34 cellular contexts compared by ENCODE assay signal in the genomic region with DNA sequence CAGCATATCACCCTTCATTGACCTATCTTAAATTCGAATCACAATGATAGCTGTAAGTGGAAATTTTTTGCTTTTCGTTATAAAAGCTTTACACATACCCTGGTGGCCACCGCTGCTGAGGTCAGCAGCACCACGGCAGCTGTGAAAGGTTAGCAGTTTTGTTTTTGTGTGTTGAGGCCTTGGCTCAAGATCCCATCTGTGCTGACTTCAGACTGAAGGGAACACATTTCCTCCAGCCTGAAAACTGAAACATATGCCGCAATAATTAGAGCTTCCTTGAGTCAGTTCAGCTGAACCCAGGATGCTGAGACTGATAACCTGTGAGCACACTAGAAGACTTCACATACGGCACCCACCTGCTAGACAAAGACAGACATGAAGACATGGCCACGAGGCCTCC.
DNase-seq lines count a peak whose midpoint lies in the region; ATAC-seq, FAIRE-seq and TF ChIP-seq lines count a peak whose summit lies in the region.
"Had no signal": no experiment of that assay in that cellular context is flagged by ENCODE, and none has a peak within 500 bp of the region (broad histone marks: within the 10 kb centered on the region; RNA-seq: fewer than 3 reads in every experiment).

No MANE protein-coding gene starts in this region.

- POLR2A ChIA-PET in WTC11 (lab: Charles Lee) = no interaction called here

- TF ChIP-seq CTCF in AG10803 (conservative IDR thresholded peaks at IDR 0.05; ENCODE audit: low read length) = 0 out of 2 replicates have a peak, but pooled peaks have one; percentile 3
- TF ChIP-seq CTCF in HFF-Myc (IDR thresholded peaks at IDR 0.05; ENCODE audit: low read depth, low read length, missing control alignments) = no peak
- TF ChIP-seq CTCF in WTC11 (IDR thresholded peaks at IDR 0.05) = no peak
- TF ChIP-seq CTCF in glutamatergic neuron (IDR thresholded peaks at IDR 0.05; ENCODE audit: partially characterized antibody, unreplicated experiment) = no peak

- intact Hi-C loops in posterior vena cava (cut with DNase I) = no loop called here

- no peak for FAIRE-seq in GM12892 (lab: Jason Lieb, UNC)
- FAIRE-seq: A204.1, HepG2, pancreas had no signal

- CTCF ChIA-PET in WTC11 (lab: Charles Lee) = no interaction called here

- H3K4me1 Mint-ChIP-seq in WTC11 (peaks cover 6% of the 10 kb centered on the region; the same call in 1 of the 2 replicates), glutamatergic neuron (ENCODE audit: low read depth, unreplicated experiment) (peaks cover 26% of the 10 kb centered on the region)
- H3K4me1 Mint-ChIP-seq: B cell, neural progenitor cell had no signal

- H3K27ac Mint-ChIP-seq in WTC11 (peak overlapping the region; percentile 91), glutamatergic neuron (ENCODE audit: unreplicated experiment) (peak overlapping the region; percentile 100)
- H3K27ac Mint-ChIP-seq: activated CD4-positive, alpha-beta memory T cell treated with anti-CD3 and anti-CD28 coated beads for 36 hours; activated naive CD4-positive, alpha-beta T cell treated with anti-CD3 and anti-CD28 coated beads for 36 hours; activated T-helper 1 cell treated with anti-CD3 and anti-CD28 coated beads, Interleukin-12 subunit alpha, Interleukin-12 subunit beta, Interleukin-2, Interleukin-4 antibody, amounts not matched to agents 30 ng/mL and 10 ng/mL and 1 ng/mL, durations not matched to agents 14 hours and 24 hours and 36 hours; B cell; CD8-positive, alpha-beta memory T cell; neural progenitor cell; stimulated activated naive CD8-positive, alpha-beta T cell treated with anti-CD3 and anti-CD28 coated beads, Interleukin-15, amount 100 ng/mL, for 72 hours; T-helper 1 cell treated with Interleukin-12 subunit alpha and Interleukin-12 subunit beta and Interleukin-4 antibody, amounts not matched to agents 30 μg/mL and 1 μg/mL, for 36 hours had no signal

- no peaks in the 10 kb centered on the region for H3K9me3 Mint-ChIP-seq in WTC11
- peaks cover 8% of the 10 kb centered on the region for H3K9me3 Mint-ChIP-seq in glutamatergic neuron (ENCODE audit: unreplicated experiment)
- H3K9me3 Mint-ChIP-seq: activated naive CD4-positive, alpha-beta T cell treated with anti-CD3 and anti-CD28 coated beads for 36 hours; activated T-helper 1 cell treated with anti-CD3 and anti-CD28 coated beads, Interleukin-12 subunit alpha, Interleukin-12 subunit beta, Interleukin-2, Interleukin-4 antibody, amounts not matched to agents 30 ng/mL and 10 ng/mL and 1 ng/mL, durations not matched to agents 14 hours and 24 hours and 36 hours; neural progenitor cell; stimulated activated naive CD8-positive, alpha-beta T cell treated with anti-CD3 and anti-CD28 coated beads, Interleukin-15, amount 100 ng/mL, for 72 hours; T-helper 1 cell treated with Interleukin-12 subunit alpha and Interleukin-12 subunit beta and Interleukin-4 antibody, amounts not matched to agents 30 μg/mL and 1 μg/mL, for 36 hours had no signal

- TF ChIP-seq POLR2A in GM12892 (IDR thresholded peaks at IDR 0.05; ENCODE audit: low read depth, low read length) = no peak

- H3K27me3 Mint-ChIP-seq in WTC11 (ENCODE audit: low read depth) (no peaks in the 10 kb centered on the region), glutamatergic neuron (ENCODE audit: unreplicated experiment) (peaks cover 8% of the 10 kb centered on the region)
- H3K27me3 Mint-ChIP-seq: activated CD4-positive, alpha-beta memory T cell treated with anti-CD3 and anti-CD28 coated beads for 36 hours; B cell; stimulated activated naive CD8-positive, alpha-beta T cell treated with anti-CD3 and anti-CD28 coated beads, Interleukin-15, amount 100 ng/mL, for 72 hours had no signal

- H3K4me3 ChIP-seq in AG10803 (ENCODE audit: low read length) (no peak overlapping the region), HFF-Myc (replicated peaks; ENCODE audit: low read depth, low read length) (no peak overlapping the region)
- H3K4me3 ChIP-seq: body of pancreas, neural progenitor cell, pancreas, PC-9, spleen, thoracic aorta had no signal

- no peak for ATAC-seq in WTC11
- ATAC-seq in GM21786 (IDR thresholded peaks at IDR 0.05; ENCODE audit: unreplicated experiment) = no peak
- ATAC-seq: body of pancreas; HepG2; left lobe of liver; right cardiac atrium; Right ventricle myocardium inferior; SK-N-SH treated with all-trans-retinoic acid at 6 μM for 48 hours; stimulated activated naive CD8-positive, alpha-beta T cell treated with anti-CD3 and anti-CD28 coated beads, Interleukin-15, amount 100 ng/mL, for 72 hours had no signal

- H3K4me3 Mint-ChIP-seq in WTC11 (no peak overlapping the region), glutamatergic neuron (ENCODE audit: unreplicated experiment) (peak overlapping the region; percentile 81)
- H3K4me3 Mint-ChIP-seq: activated CD4-positive, alpha-beta memory T cell treated with anti-CD3 and anti-CD28 coated beads for 36 hours; activated naive CD4-positive, alpha-beta T cell treated with anti-CD3 and anti-CD28 coated beads for 36 hours; activated T-helper 1 cell treated with anti-CD3 and anti-CD28 coated beads, Interleukin-12 subunit alpha, Interleukin-12 subunit beta, Interleukin-2, Interleukin-4 antibody, amounts not matched to agents 30 ng/mL and 10 ng/mL and 1 ng/mL, durations not matched to agents 14 hours and 24 hours and 36 hours; B cell; CD8-positive, alpha-beta memory T cell; neural progenitor cell; stimulated activated naive CD8-positive, alpha-beta T cell treated with anti-CD3 and anti-CD28 coated beads, Interleukin-15, amount 100 ng/mL, for 72 hours; T-helper 1 cell treated with Interleukin-12 subunit alpha and Interleukin-12 subunit beta and Interleukin-4 antibody, amounts not matched to agents 30 μg/mL and 1 μg/mL, for 36 hours had no signal

- H3K36me3 Mint-ChIP-seq in WTC11 = no peaks in the 10 kb centered on the region
- no peaks in the 10 kb centered on the region for H3K36me3 Mint-ChIP-seq in glutamatergic neuron (ENCODE audit: unreplicated experiment)
- H3K36me3 Mint-ChIP-seq: neural progenitor cell had no signal

- DNase-seq in AG10803 (ENCODE audit: low read depth) = peak; percentile 56
- peak; percentile 25 for DNase-seq in HFF-Myc (ENCODE audit: extremely low read depth, low read depth)
- no peak for DNase-seq in WTC11 (ENCODE audit: low spot score)
- no peak for DNase-seq in glutamatergic neuron
- no peak for DNase-seq in GM12892 (ENCODE audit: insufficient read length)
- DNase-seq in posterior vena cava (ENCODE audit: low spot score) = no peak
- no peak for DNase-seq in ureter (ENCODE audit: low spot score)
- DNase-seq: activated CD4-positive, alpha-beta memory T cell treated with anti-CD3 and anti-CD28 coated beads for 36 hours; activated CD4-positive, CD25-positive, alpha-beta regulatory T cell treated with anti-CD3 and anti-CD28 coated beads, Interleukin-2, amount 50 U/mL, for 72 hours; activated naive CD4-positive, alpha-beta T cell treated with anti-CD3 and anti-CD28 coated beads for 36 hours; body of pancreas; CD8-positive, alpha-beta memory T cell; DMS153; Karpas-422; mesenchymal stem cell; NCI-H1417; NCI-H2029; NK-92 treated with Interleukin-12 subunit alpha and Interleukin-12 subunit beta, amount 100 ng/mL, for 24 hours; pancreas; PC-9; right cardiac atrium; spleen; stimulated activated naive CD8-positive, alpha-beta T cell treated with anti-CD3 and anti-CD28 coated beads, Interleukin-15, amount 100 ng/mL, for 72 hours had no signal

TF ChIP-seq in WTC11, 78 proteins besides CTCF, POLR2A, EP300 and RAD21:
- TF ChIP-seq, protein P1, sequence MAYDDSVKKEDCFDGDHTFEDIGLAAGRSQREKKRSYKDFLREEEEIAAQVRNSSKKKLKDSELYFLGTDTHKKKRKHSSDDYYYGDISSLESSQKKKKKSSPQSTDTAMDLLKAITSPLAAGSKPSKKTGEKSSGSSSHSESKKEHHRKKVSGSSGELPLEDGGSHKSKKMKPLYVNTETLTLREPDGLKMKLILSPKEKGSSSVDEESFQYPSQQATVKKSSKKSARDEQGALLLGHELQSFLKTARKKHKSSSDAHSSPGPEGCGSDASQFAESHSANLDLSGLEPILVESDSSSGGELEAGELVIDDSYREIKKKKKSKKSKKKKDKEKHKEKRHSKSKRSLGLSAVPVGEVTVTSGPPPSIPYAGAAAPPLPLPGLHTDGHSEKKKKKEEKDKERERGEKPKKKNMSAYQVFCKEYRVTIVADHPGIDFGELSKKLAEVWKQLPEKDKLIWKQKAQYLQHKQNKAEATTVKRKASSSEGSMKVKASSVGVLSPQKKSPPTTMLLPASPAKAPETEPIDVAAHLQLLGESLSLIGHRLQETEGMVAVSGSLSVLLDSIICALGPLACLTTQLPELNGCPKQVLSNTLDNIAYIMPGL (CRISPR knock-in tag; IDR thresholded peaks at IDR 0.05) = no peak

Comparison
In these comparisons a context has a peak if more than half of its experiments do, and no peak if none do; other contexts are left out.
1. DNase-seq: peak in AG10803 (single experiment) and HFF-Myc (single experiment); none in WTC11 (single experiment), glutamatergic neuron (single experiment), GM12892 (single experiment), posterior vena cava (single experiment) and ureter (single experiment).